Comparison of ENCODE assay signal across 1 cellular context in genomic region chr3:195850857-195851531, GRCh38.
TF ChIP-seq lines count a peak whose summit lies in the region.

No MANE protein-coding gene starts in this region.

TF ChIP-seq in H1, 55 proteins besides CTCF, POLR2A, EP300 and RAD21:
- no peak for TF ChIP-seq SP4 (IDR thresholded peaks at IDR 0.05; ENCODE audit: low read length)
- TF ChIP-seq YY1 (IDR thresholded peaks at IDR 0.05; ENCODE audit: low read depth, low read length), result no peak; the same call in 1 of the 2 replicates
- TF ChIP-seq POU5F1 (IDR thresholded peaks at IDR 0.05; ENCODE audit: low read depth, low read length), result no peak
- TF ChIP-seq RFX5 (IDR thresholded peaks at IDR 0.05; ENCODE audit: borderline replicate concordance, low read depth, low read length), result no peak
- TF ChIP-seq CBX5 (IDR thresholded peaks at IDR 0.05; ENCODE audit: low read depth, low read length), result no peak
- no peak for TF ChIP-seq SIRT6 (IDR thresholded peaks at IDR 0.05; ENCODE audit: low read length)
- TF ChIP-seq CTBP2 (IDR thresholded peaks at IDR 0.05; ENCODE audit: borderline replicate concordance, insufficient read depth, insufficient read length, low read length), result peak; percentile 46
- TF ChIP-seq NANOG (IDR thresholded peaks at IDR 0.05; ENCODE audit: insufficient read depth, low read depth, low read length, poor library complexity, severe bottlenecking), result no peak
- TF ChIP-seq SUZ12 (IDR thresholded peaks at IDR 0.05; ENCODE audit: low read length), result no peak
- TF ChIP-seq HDAC2 (IDR thresholded peaks at IDR 0.05; ENCODE audit: borderline replicate concordance in 1 of 2, low read depth in 2 of 2, low read length in 2 of 2), result 0 out of 4 replicates have a peak, but pooled peaks of 1 of the 2 experiments have one; percentile 71
- no peak for TF ChIP-seq CHD2 (IDR thresholded peaks at IDR 0.05; ENCODE audit: low read length)
- TF ChIP-seq RXRA (IDR thresholded peaks at IDR 0.05; ENCODE audit: insufficient read depth, low read depth, low read length), result no peak
- no peak for TF ChIP-seq SIX5 (IDR thresholded peaks at IDR 0.05; ENCODE audit: low read depth, low read length)
- TF ChIP-seq ATF2 (IDR thresholded peaks at IDR 0.05; ENCODE audit: low read length), result no peak
- TF ChIP-seq JUN (IDR thresholded peaks at IDR 0.05; ENCODE audit: low read depth, low read length), result no peak
- 0 out of 2 replicates have a peak, but pooled peaks have one; percentile 9 for TF ChIP-seq EGR1 (IDR thresholded peaks at IDR 0.05; ENCODE audit: borderline replicate concordance, low read depth, low read length)
- TF ChIP-seq ASH2L (IDR thresholded peaks at IDR 0.05; ENCODE audit: low read length), result no peak
- TF ChIP-seq USF2 (IDR thresholded peaks at IDR 0.05; ENCODE audit: low read length), result no peak
- TF ChIP-seq MAFK (IDR thresholded peaks at IDR 0.05; ENCODE audit: low read depth, low read length), result no peak
- no peak for TF ChIP-seq ZNF274 (IDR thresholded peaks at IDR 0.05; ENCODE audit: borderline replicate concordance, extremely low read depth, low read length)
- 0 out of 2 replicates have a peak, but pooled peaks have one; percentile 27 for TF ChIP-seq TCF12 (IDR thresholded peaks at IDR 0.05; ENCODE audit: low read depth, low read length)
- no peak for TF ChIP-seq PHF8 (conservative IDR thresholded peaks at IDR 0.05; ENCODE audit: low read depth, low read length)
- TF ChIP-seq SAP30 (IDR thresholded peaks at IDR 0.05; ENCODE audit: insufficient read depth, insufficient replicate concordance, low read length), result no peak
- TF ChIP-seq SP1 (IDR thresholded peaks at IDR 0.05; ENCODE audit: low read depth, low read length), result peak; percentile 54; the same call in 1 of the 2 replicates
- TF ChIP-seq E2F6 (IDR thresholded peaks at IDR 0.05), result no peak
- no peak for TF ChIP-seq TAF1 (IDR thresholded peaks at IDR 0.05; ENCODE audit: low read depth, low read length)
- peak; percentile 54; the same call in 1 of the 2 replicates for TF ChIP-seq CREB1 (IDR thresholded peaks at IDR 0.05)
- TF ChIP-seq TAF7 (optimal IDR thresholded peaks at IDR 0.05; ENCODE audit: borderline replicate concordance, low read depth, low read length), result peak; percentile 69
- TF ChIP-seq KDM5A (IDR thresholded peaks at IDR 0.05; ENCODE audit: low read length), result no peak
- no peak for TF ChIP-seq CEBPB (IDR thresholded peaks at IDR 0.05; ENCODE audit: low read depth, low read length)
- peak; percentile 72; the same call in 1 of the 2 replicates for TF ChIP-seq GABPA (IDR thresholded peaks at IDR 0.05; ENCODE audit: borderline replicate concordance, insufficient read depth, low read length)
- no peak for TF ChIP-seq POLR2AphosphoS5 (IDR thresholded peaks at IDR 0.05; ENCODE audit: low read depth, low read length)
- TF ChIP-seq, protein P1, sequence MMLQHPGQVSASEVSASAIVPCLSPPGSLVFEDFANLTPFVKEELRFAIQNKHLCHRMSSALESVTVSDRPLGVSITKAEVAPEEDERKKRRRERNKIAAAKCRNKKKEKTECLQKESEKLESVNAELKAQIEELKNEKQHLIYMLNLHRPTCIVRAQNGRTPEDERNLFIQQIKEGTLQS (IDR thresholded peaks at IDR 0.05; ENCODE audit: insufficient read depth, low read depth, low read length), result peak; percentile 76
- TF ChIP-seq RNF2 (IDR thresholded peaks at IDR 0.05; ENCODE audit: borderline replicate concordance, low read depth, low read length, missing control alignments, poor library complexity, severe bottlenecking), result no peak
- peak; percentile 33; the same call in 1 of the 2 replicates for TF ChIP-seq SRF (IDR thresholded peaks at IDR 0.05; ENCODE audit: low read depth, low read length)
- TF ChIP-seq, protein P2, sequence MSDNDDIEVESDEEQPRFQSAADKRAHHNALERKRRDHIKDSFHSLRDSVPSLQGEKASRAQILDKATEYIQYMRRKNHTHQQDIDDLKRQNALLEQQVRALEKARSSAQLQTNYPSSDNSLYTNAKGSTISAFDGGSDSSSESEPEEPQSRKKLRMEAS (IDR thresholded peaks at IDR 0.05), result peak; percentile 39
- TF ChIP-seq KDM4A (IDR thresholded peaks at IDR 0.05; ENCODE audit: low read depth, low read length, severe bottlenecking), result no peak
- TF ChIP-seq CHD1 (IDR thresholded peaks at IDR 0.05; ENCODE audit: low read depth, low read length), result no peak
- TF ChIP-seq SIN3A (conservative IDR thresholded peaks at IDR 0.05 in 1 of 2, IDR thresholded peaks at IDR 0.05 in 1 of 2; ENCODE audit: low read depth in 1 of 2, low read length in 2 of 2), result peak in 1 of 2 experiments; percentile 61; a peak in 1 of 4 replicates
- no peak for TF ChIP-seq BACH1 (IDR thresholded peaks at IDR 0.05; ENCODE audit: low read length)
- TF ChIP-seq CHD7 (IDR thresholded peaks at IDR 0.05; ENCODE audit: insufficient replicate concordance, low read length), result no peak
- TF ChIP-seq BRCA1 (IDR thresholded peaks at IDR 0.05; ENCODE audit: low read depth, low read length), result peak; percentile 44; the same call in 1 of the 2 replicates
- TF ChIP-seq KDM1A (IDR thresholded peaks at IDR 0.05; ENCODE audit: borderline replicate concordance, low read length), result no peak
- TF ChIP-seq HDAC6 (IDR thresholded peaks at IDR 0.05; ENCODE audit: low read depth, low read length), result no peak
- no peak for TF ChIP-seq GTF2F1 (IDR thresholded peaks at IDR 0.05; ENCODE audit: borderline replicate concordance, low read depth, low read length)
- TF ChIP-seq EZH2 (IDR thresholded peaks at IDR 0.05; ENCODE audit: low read depth, low read length, severe bottlenecking), result no peak
- TF ChIP-seq CBX8 (IDR thresholded peaks at IDR 0.05; ENCODE audit: borderline replicate concordance, low read depth, low read length), result no peak
- no peak for TF ChIP-seq NRF1 (IDR thresholded peaks at IDR 0.05; ENCODE audit: low read depth, low read length)
- TF ChIP-seq FOSL1 (IDR thresholded peaks at IDR 0.05; ENCODE audit: insufficient read depth, low read depth, low read length), result no peak
- TF ChIP-seq TEAD4 (IDR thresholded peaks at IDR 0.05; ENCODE audit: low read depth, low read length), result no peak
- TF ChIP-seq SP2 (IDR thresholded peaks at IDR 0.05; ENCODE audit: low read length), result no peak
- no peak for TF ChIP-seq BCL11A (IDR thresholded peaks at IDR 0.05; ENCODE audit: low read depth in 2 of 2, low read length in 2 of 2)
- no peak for TF ChIP-seq RBBP5 (IDR thresholded peaks at IDR 0.05; ENCODE audit: borderline replicate concordance, low read depth, low read length)
- no peak for TF ChIP-seq TBP (IDR thresholded peaks at IDR 0.05; ENCODE audit: low read depth, low read length)
- no peak; the same call in 1 of the 2 replicates for TF ChIP-seq JUND (IDR thresholded peaks at IDR 0.05; ENCODE audit: low read length)
